24 cellular contexts compared by ENCODE assay signal in the genomic region with DNA sequence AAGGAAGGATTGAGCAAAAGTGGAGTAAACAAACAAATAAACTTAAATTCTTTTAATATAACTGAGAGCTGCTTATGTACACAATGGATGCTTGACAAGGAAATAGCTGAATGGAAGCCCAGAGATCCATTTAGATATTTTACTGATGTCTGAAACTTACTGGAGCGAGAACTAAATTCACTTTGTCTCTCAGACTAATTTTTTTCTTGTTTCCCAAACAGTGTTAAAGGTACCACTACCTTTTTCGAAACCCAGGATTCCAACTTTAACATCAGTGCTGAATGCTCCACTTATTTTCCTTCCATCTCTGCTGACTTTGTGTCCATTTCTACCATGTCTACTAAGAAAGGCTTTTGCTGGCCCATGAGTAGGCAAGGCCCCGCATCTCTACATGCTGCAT. TPM values are rescaled to one million over a fixed set of nuclear protein-coding genes. Genes with fewer than 3 reads are reported as not detected.
"Had no signal": no experiment of that assay in that cellular context is flagged by ENCODE, and none has a peak within 500 bp of the region (broad histone marks: within the 10 kb centered on the region; RNA-seq: fewer than 3 reads in every experiment).

No MANE protein-coding gene starts in this region.

- H3K36me3 Mint-ChIP-seq: IgD-negative memory B cell had no signal

- H3K4me3 Mint-ChIP-seq: IgD-negative memory B cell had no signal

- H3K4me2 ChIP-seq: KMS-11, SK-N-SH had no signal

- H3K9ac ChIP-seq: KMS-11, SK-N-SH had no signal

- H3K27ac ChIP-seq: KMS-11 had no signal

- H3K4me3 ChIP-seq: K562 had no signal

- ATAC-seq: HepG2, K562 had no signal

- H3K9me3 Mint-ChIP-seq: IgD-negative memory B cell had no signal

- DNase-seq: Kasumi-1, MM.1S, MV-4-11, NCI-H1048, NCI-H1105, NCI-H1417, NCI-H1436 treated with DMSO at 0.1 percent for 48 hours, NCI-H1694, NCI-H187 treated with DMSO at 0.1 percent for 48 hours, NCI-H2029 treated with DMSO at 0.1 percent for 48 hours, NCI-H2171, NCI-H226, NCI-H446, NCI-H510A, NCI-H524 treated with DMSO at 0.1 percent for 48 hours, NCI-H69, NCI-H774, RPMI8226, SHP77, SK-N-SH had no signal

- H3K27ac Mint-ChIP-seq: IgD-negative memory B cell had no signal

- H3K9me3 ChIP-seq: SK-N-SH had no signal

RNA-seq across cellular contexts. Expression of a gene that starts 4.0 kb away (rescaled TPM):
- total RNA-seq: HepG2 had no signal
- polyA plus RNA-seq: HepG2, IgD-negative memory B cell had no signal
